In genomic region chr10:76435154-76435553, GRCh38 we compare ENCODE assay signal across 22 cellular contexts.
DNase-seq lines count a peak whose midpoint lies in the region; ATAC-seq, FAIRE-seq and TF ChIP-seq lines count a peak whose summit lies in the region.
"Had no signal": no experiment of that assay in that cellular context is flagged by ENCODE, and none has a peak within 500 bp of the region (broad histone marks: within the 10 kb centered on the region; RNA-seq: fewer than 3 reads in every experiment).

No MANE protein-coding gene starts in this region.

- CTCF ChIA-PET in HepG2 (lab: Yijun Ruan, JAX; ENCODE audit: low intra/inter-chr PET ratio, low total read pairs) = no interaction called here
- CTCF ChIA-PET in PC-3 (lab: Charles Lee) = no interaction called here

- H3K9ac ChIP-seq in HepG2 (ENCODE audit: insufficient read depth, low read depth, low read length) = no peak overlapping the region
- no peak overlapping the region for H3K9ac ChIP-seq in PC-3 (ENCODE audit: low read length)

- H3K36me3 ChIP-seq in HepG2 (replicated peaks in 1 of 2; ENCODE audit: control insufficient read depth in 1 of 2, insufficient read depth in 2 of 2, low read length in 2 of 2) = no peaks in the 10 kb centered on the region
- H3K36me3 ChIP-seq in right lobe of liver = no peaks in the 10 kb centered on the region
- H3K36me3 ChIP-seq in PC-3 (ENCODE audit: low read depth, low read length) = no peaks in the 10 kb centered on the region

- H3K4me2 ChIP-seq in HepG2 (ENCODE audit: low read depth, low read length) (no peak overlapping the region), PC-3 (ENCODE audit: low read length) (no peak overlapping the region)

- intact Hi-C loops in HepG2 (cut with micrococcal nuclease; ENCODE audit: unreplicated experiment) = no loop called here
- intact Hi-C loops in right lobe of liver (cut with DNase I) = no loop called here
- intact Hi-C loops in PC-3 (cut with micrococcal nuclease) = no loop called here
- intact Hi-C loops in right cardiac atrium (cut with DNase I) = loop anchor here in 2 of 4 donors (10.0 kb wide), 2 partner anchors 110 kb away; no protein-coding TSS in a partner anchor

- H3K4me1 ChIP-seq in HepG2 (ENCODE audit: insufficient read depth, low read length) (peaks cover 12% of the 10 kb centered on the region; the same call in 1 of the 2 replicates), right lobe of liver (no peaks in the 10 kb centered on the region), PC-3 (ENCODE audit: insufficient read depth, low read length) (peaks cover 29% of the 10 kb centered on the region), right cardiac atrium (ENCODE audit: control insufficient read depth, insufficient read depth, low read length) (peaks cover 20% of the 10 kb centered on the region)

- WGBS in HepG2 (ENCODE audit: low lambda C conversion rate) = 91% methylated on average over 1 of the region's 1 CpG
- 89% methylated on average over 1 of the region's 1 CpG for WGBS in right lobe of liver (ENCODE audit: insufficient coverage, low coverage, low lambda C conversion rate, missing lambda C conversion rate)
- WGBS in right cardiac atrium = 65% methylated on average over 1 of the region's 1 CpG

- TF ChIP-seq EP300 in HepG2 (IDR thresholded peaks at IDR 0.05; ENCODE audit: low read depth in 2 of 2, low read length in 2 of 2) (no peak), HepG2 (CRISPR knock-in tag; IDR thresholded peaks at IDR 0.05; ENCODE audit: borderline replicate concordance) (no peak)

- BruUV-seq in HepG2 (replicated peaks; lab: Mats Ljungman, UMichigan) (no TSS peak), PC-3 (replicated peaks; lab: Mats Ljungman, UMichigan) (no TSS peak)

- no peaks in the 10 kb centered on the region for H3F3A ChIP-seq in PC-3 (ENCODE audit: low read length, unreplicated experiment)

- no peaks in the 10 kb centered on the region for H3K9me2 ChIP-seq in PC-3 (replicated peaks; ENCODE audit: low read length)

- no peaks in the 10 kb centered on the region for H3K27me3 ChIP-seq in HepG2 (ENCODE audit: control insufficient read depth in 1 of 2, insufficient read depth in 2 of 2, low read length in 2 of 2)
- no peaks in the 10 kb centered on the region for H3K27me3 ChIP-seq in right lobe of liver
- H3K27me3 ChIP-seq in PC-3 (ENCODE audit: low read length) = no peaks in the 10 kb centered on the region
- H3K27me3 ChIP-seq in right cardiac atrium (ENCODE audit: control insufficient read depth, insufficient read depth) = no peaks in the 10 kb centered on the region

- TF ChIP-seq CTCF in HepG2 (CRISPR knock-in tag; IDR thresholded peaks at IDR 0.05) = no peak
- TF ChIP-seq CTCF in right lobe of liver (IDR thresholded peaks at IDR 0.05) = no peak
- TF ChIP-seq CTCF in PC-3 (conservative IDR thresholded peaks at IDR 0.05; ENCODE audit: low read depth, low read length) = peak; percentile 38

- ATAC-seq in HepG2 (peak; percentile 48; the same call in 2 of the 3 replicates), right lobe of liver (no peak), PC-3 (no peak), right cardiac atrium (peak in 1 of 2 donors; percentile 13), GM21528 (IDR thresholded peaks at IDR 0.05; ENCODE audit: low FRiP score, unreplicated experiment) (no peak)
- ATAC-seq: activated CD8-positive, alpha-beta T cell treated with anti-CD3 and anti-CD28 coated beads for 36 hours; activated naive CD4-positive, alpha-beta T cell treated with anti-CD3 and anti-CD28 coated beads, Interleukin-2, amount 50 U/mL, for 72 hours; naive thymus-derived CD8-positive, alpha-beta T cell; SK-N-SH treated with all-trans-retinoic acid at 6 μM for 48 hours had no signal

- H4K20me1 ChIP-seq in HepG2 (ENCODE audit: insufficient read depth, low read length) (no peaks in the 10 kb centered on the region), PC-3 (ENCODE audit: low read length) (no peaks in the 10 kb centered on the region)

- H3K9me3 ChIP-seq in HepG2 (ENCODE audit: low read length) (no peaks in the 10 kb centered on the region), right lobe of liver (no peaks in the 10 kb centered on the region), PC-3 (ENCODE audit: low read length) (no peaks in the 10 kb centered on the region), right cardiac atrium (ENCODE audit: control insufficient read depth, low read length) (no peaks in the 10 kb centered on the region)

- POLR2A ChIA-PET in HepG2 (lab: Yijun Ruan, JAX) (no interaction called here), PC-3 (lab: Charles Lee; ENCODE audit: unreplicated experiment) (no interaction called here)

- no peak overlapping the region for H3K4me3 ChIP-seq in HepG2 (replicated peaks in 1 of 3; ENCODE audit: insufficient read depth in 1 of 3, low read depth in 2 of 3, low read length in 3 of 3)
- no peak overlapping the region for H3K4me3 ChIP-seq in right lobe of liver
- no peak overlapping the region for H3K4me3 ChIP-seq in PC-3 (ENCODE audit: low read length)
- no peak overlapping the region for H3K4me3 ChIP-seq in right cardiac atrium (ENCODE audit: low read length)

- DNase-seq in HepG2 (ENCODE audit: low spot score) = no peak
- DNase-seq in right lobe of liver = no peak
- DNase-seq in PC-3 = no peak
- DNase-seq in right cardiac atrium = peak in 1 of 3 donors; percentile 51
- DNase-seq in cerebellar nuclear complex (lab: John Stamatoyannopoulos, UW) = no peak
- no peak for DNase-seq in NCI-H2029 (lab: John Stamatoyannopoulos, UW)
- DNase-seq: activated CD8-positive, alpha-beta T cell treated with anti-CD3 and anti-CD28 coated beads for 36 hours; Calu3; central memory CD4-positive, alpha-beta T cell; dermis blood vessel endothelial cell; midbrain; naive thymus-derived CD8-positive, alpha-beta T cell; NCI-H1048; NCI-H187 treated with DMSO at 0.1 percent for 48 hours; NCI-H2227 treated with DMSO at 0.1 percent for 48 hours; NCI-H69; stimulated activated CD4-positive, alpha-beta T cell treated with anti-CD3 and anti-CD28 coated beads, Interleukin-2, amount 100 ng/mL, for 48 hours had no signal

- H2AFZ ChIP-seq in HepG2 (ENCODE audit: low read length) (no peak overlapping the region), PC-3 (ENCODE audit: low read length) (no peak overlapping the region)

- TF ChIP-seq POLR2A in HepG2 (IDR thresholded peaks at IDR 0.05; ENCODE audit: insufficient read depth in 1 of 2, low read depth in 2 of 2, low read length in 2 of 2) = no peak
- no peak for TF ChIP-seq POLR2A in right lobe of liver (IDR thresholded peaks at IDR 0.05)

- in situ Hi-C loops in HepG2 (cut with HindIII; ENCODE audit: extremely low pct_ligation_motif_present, low pct_unique_long_range_greater_than_20kb) = no loop called here

- FAIRE-seq in HepG2 (lab: Jason Lieb, UNC) = no peak
- FAIRE-seq: endometrium, islet of Langerhans had no signal

- TF ChIP-seq RAD21 in HepG2 (CRISPR knock-in tag; IDR thresholded peaks at IDR 0.05) = no peak

- H3K27ac ChIP-seq in HepG2 (ENCODE audit: extremely low read length, insufficient read depth, low read length) (no peak overlapping the region), right lobe of liver (no peak overlapping the region), PC-3 (ENCODE audit: low read length) (no peak overlapping the region), right cardiac atrium (ENCODE audit: low read length) (peak overlapping the region; percentile 25)

- no peaks in the 10 kb centered on the region for H3K79me2 ChIP-seq in HepG2 (ENCODE audit: insufficient read depth, low read length)
- no peaks in the 10 kb centered on the region for H3K79me2 ChIP-seq in PC-3 (ENCODE audit: low read length)

TF ChIP-seq in HepG2, 621 proteins besides CTCF, POLR2A, EP300 and RAD21:
- no peak for TF ChIP-seq MXI1 (IDR thresholded peaks at IDR 0.05; ENCODE audit: borderline replicate concordance, low read depth, low read length)
- TF ChIP-seq AGO1 (IDR thresholded peaks at IDR 0.05; ENCODE audit: low read depth, low read length, poor library complexity, severe bottlenecking) = no peak
- TF ChIP-seq ZSCAN22 (CRISPR knock-in tag; IDR thresholded peaks at IDR 0.05) = no peak
- TF ChIP-seq PPARG (CRISPR knock-in tag; conservative IDR thresholded peaks at IDR 0.05) = no peak
